In genomic region chr22:36301384-36301828, GRCh38 we compare ENCODE assay signal across 8 cellular contexts. TPM values are rescaled to one million over a fixed set of nuclear protein-coding genes. Genes with fewer than 3 reads are reported as not detected.
DNase-seq lines count a peak whose midpoint lies in the region; ATAC-seq and TF ChIP-seq lines count a peak whose summit lies in the region.

No MANE protein-coding gene starts in this region.

- no peak overlapping the region for H3K4me3 Mint-ChIP-seq in activated B cell treated with CpG ODN at 0.5 μM for 24 hours

- no peaks in the 10 kb centered on the region for H3K9me3 Mint-ChIP-seq in activated B cell treated with CpG ODN at 0.5 μM for 24 hours

- H3K27me3 Mint-ChIP-seq in activated B cell treated with CpG ODN at 0.5 μM for 24 hours: no peaks in the 10 kb centered on the region

- CTCF ChIA-PET in activated B cell treated with CpG ODN at 0.5 μM for 24 hours (lab: Charles Lee): interaction anchor here (0.6 to 10.0 kb wide), 27 partner anchors 8 to 221 kb away, joined by 3 to 144 read pairs (median 5); no protein-coding TSS in a partner anchor

- POLR2A ChIA-PET in activated B cell treated with CpG ODN at 0.5 μM for 24 hours (lab: Charles Lee): interaction anchor here (1.0 to 4.8 kb wide), 6 partner anchors 26 to 181 kb away, joined by 3 to 20 read pairs (median 7); partner anchors contain the start of gene MYH9

- DNase-seq in SIG-M5 treated with dmso at 0.1 percent for 504 hours (lab: John Stamatoyannopoulos, UW; ENCODE audit: unreplicated experiment) (peak; percentile 45), SIG-M5 (lab: John Stamatoyannopoulos, UW) (no peak), NCI-H2107 treated with DMSO at 0.1 percent for 48 hours (lab: John Stamatoyannopoulos, UW; ENCODE audit: unreplicated experiment) (peak; percentile 36), activated B cell treated with CpG ODN at 0.5 μM for 24 hours (peak; percentile 74), T47D (ENCODE audit: low read depth in 1 of 2, low spot score in 1 of 2) (peak; percentile 54 to 77), inferior parietal cortex (ENCODE audit: extremely low spot score) (peak; percentile 77), 8988T (no peak)
- peak; percentile 71 for DNase-seq in stimulated activated CD4-positive, alpha-beta T cell treated with anti-CD3 and anti-CD28 coated beads, Interleukin-1b, Interleukin-23, amount 100 ng/mL, for 1 hour (ENCODE audit: low read depth in 2 of 2)

- in situ Hi-C loops in T47D (cut with HindIII; ENCODE audit: low pct_unique_long_range_greater_than_20kb, low sequenced_read_pairs): no loop called here

- ATAC-seq in activated B cell treated with CpG ODN at 0.5 μM for 24 hours (ENCODE audit: low read depth): peak; percentile 89

- H3K4me1 Mint-ChIP-seq in activated B cell treated with CpG ODN at 0.5 μM for 24 hours: peaks cover 7% of the 10 kb centered on the region

- TF ChIP-seq CTCF in activated B cell treated with CpG ODN at 0.5 μM for 24 hours (IDR thresholded peaks at IDR 0.05): peak; percentile 70

- peaks cover 95% of the 10 kb centered on the region for H3K36me3 Mint-ChIP-seq in activated B cell treated with CpG ODN at 0.5 μM for 24 hours (ENCODE audit: low read depth)

- peak overlapping the region; percentile 21 for H3K27ac Mint-ChIP-seq in activated B cell treated with CpG ODN at 0.5 μM for 24 hours

- intact Hi-C loops in activated B cell treated with CpG ODN at 0.5 μM for 24 hours (cut with micrococcal nuclease): loop anchor here (1.0 kb wide), 4 partner anchors 87 to 185 kb away; no protein-coding TSS in a partner anchor

RNA-seq across cellular contexts. Expression of gene APOL1, which starts 48.5 kb away (rescaled TPM):
- total RNA-seq in activated B cell treated with CpG ODN at 0.5 μM for 24 hours: 10.4 and 10.7 TPM in 2 replicates

Comparison
In these comparisons a context has a peak if more than half of its experiments do, and no peak if none do; other contexts are left out.
1. DNase-seq: peak in SIG-M5 treated with dmso at 0.1 percent for 504 hours (single experiment), NCI-H2107 treated with DMSO at 0.1 percent for 48 hours (single experiment), activated B cell treated with CpG ODN at 0.5 μM for 24 hours (single experiment), T47D (2 of 2), inferior parietal cortex (single experiment) and stimulated activated CD4-positive, alpha-beta T cell treated with anti-CD3 and anti-CD28 coated beads, Interleukin-1b, Interleukin-23, amount 100 ng/mL, for 1 hour (2 of 2); none in SIG-M5 (single experiment) and 8988T (single experiment).